In the genomic region with DNA sequence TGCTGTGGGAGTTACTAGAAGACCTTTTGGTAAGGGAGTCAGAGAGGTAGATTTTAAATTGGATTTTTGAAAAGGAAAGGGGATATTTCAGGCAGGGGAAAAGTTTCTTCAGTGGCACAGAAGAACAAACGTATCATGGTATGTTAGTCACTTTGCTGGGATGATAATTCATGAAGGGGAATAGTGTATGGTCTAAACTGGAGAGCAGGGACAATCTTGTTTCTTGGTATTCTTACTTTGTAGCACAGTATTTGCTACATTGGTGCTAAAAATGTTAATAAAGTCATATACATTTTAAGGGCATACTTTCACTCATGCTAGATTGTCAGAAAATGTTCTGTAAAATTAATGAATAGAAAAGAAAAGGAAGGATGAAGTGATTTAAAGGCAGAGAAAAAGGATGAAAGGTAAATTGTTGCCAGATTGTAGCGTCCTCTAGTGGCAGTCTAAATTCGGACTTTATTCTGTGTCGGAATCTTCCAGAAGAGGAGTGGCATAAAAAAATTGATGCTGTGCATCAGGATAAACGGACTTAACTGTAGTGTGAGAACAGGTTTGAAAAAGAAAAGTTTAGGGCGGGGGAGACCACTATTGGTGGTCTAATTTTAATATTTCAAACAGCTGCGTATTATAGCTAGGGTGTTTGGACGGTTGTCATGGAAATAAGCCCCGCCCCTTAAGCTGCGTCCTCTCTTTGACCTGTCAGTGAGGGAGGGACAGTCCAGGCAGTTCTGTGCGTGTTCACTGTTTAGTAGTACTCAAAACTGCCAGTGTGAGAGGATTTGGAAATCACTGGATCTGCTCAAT, we compare ENCODE assay signal across 8 cellular contexts. TPM values are rescaled to one million over a fixed set of nuclear protein-coding genes. Genes with fewer than 3 reads are reported as not detected.
DNase-seq lines count a peak whose midpoint lies in the region; ATAC-seq and TF ChIP-seq lines count a peak whose summit lies in the region.

A gene with protein sequence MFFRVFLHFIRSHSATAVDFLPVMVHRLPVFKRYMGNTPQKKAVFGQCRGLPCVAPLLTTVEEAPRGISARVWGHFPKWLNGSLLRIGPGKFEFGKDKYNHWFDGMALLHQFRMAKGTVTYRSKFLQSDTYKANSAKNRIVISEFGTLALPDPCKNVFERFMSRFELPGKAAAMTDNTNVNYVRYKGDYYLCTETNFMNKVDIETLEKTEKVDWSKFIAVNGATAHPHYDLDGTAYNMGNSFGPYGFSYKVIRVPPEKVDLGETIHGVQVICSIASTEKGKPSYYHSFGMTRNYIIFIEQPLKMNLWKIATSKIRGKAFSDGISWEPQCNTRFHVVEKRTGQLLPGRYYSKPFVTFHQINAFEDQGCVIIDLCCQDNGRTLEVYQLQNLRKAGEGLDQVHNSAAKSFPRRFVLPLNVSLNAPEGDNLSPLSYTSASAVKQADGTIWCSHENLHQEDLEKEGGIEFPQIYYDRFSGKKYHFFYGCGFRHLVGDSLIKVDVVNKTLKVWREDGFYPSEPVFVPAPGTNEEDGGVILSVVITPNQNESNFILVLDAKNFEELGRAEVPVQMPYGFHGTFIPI (plus strand): TSS at position 724 of the 807 bp plus-strand sequence. CDS start 90 bp downstream, outside the sequence.

- TF ChIP-seq CTCF in lower lobe of right lung (IDR thresholded peaks at IDR 0.05) = peak; percentile 77

- DNase-seq in COLO829 (ENCODE audit: low spot score) (peak; percentile 72), H4 (ENCODE audit: low spot score) (peak; percentile 67), NCI-H2029 (lab: John Stamatoyannopoulos, UW) (peak; percentile 53), lower lobe of right lung (peak; percentile 83)
- DNase-seq in activated CD4-positive, CD25-positive, alpha-beta regulatory T cell treated with anti-CD3 and anti-CD28 coated beads, Interleukin-2, amount 50 U/mL, for 72 hours = peak; percentile 48
- peak in 2 of 3 experiments; percentile 5 to 42 for DNase-seq in stimulated activated CD4-positive, alpha-beta T cell treated with anti-CD3 and anti-CD28 coated beads, TNF-alpha, amount 100 ng/mL, for 24 hours (ENCODE audit: low read depth in 3 of 3)

- H3K4me1 ChIP-seq in endocrine pancreas (ENCODE audit: control insufficient read depth, insufficient read depth, low read length) (peaks cover 15% of the 10 kb centered on the region), lower lobe of right lung (peaks cover 9% of the 10 kb centered on the region)

- ATAC-seq in lower lobe of right lung (peak; percentile 96), HG03520 (IDR thresholded peaks at IDR 0.05; ENCODE audit: unreplicated experiment) (no peak)

- H3K4me3 ChIP-seq in endocrine pancreas (ENCODE audit: control insufficient read depth, insufficient read depth, low read length) (peak within 1 kb of the TSS; percentile 82), lower lobe of right lung (peak within 1 kb of the TSS; percentile 45)

- peak within 1 kb of the TSS; percentile 60 for H3K27ac ChIP-seq in lower lobe of right lung

- no peaks in the 10 kb centered on the region for H3K36me3 ChIP-seq in endocrine pancreas (ENCODE audit: control insufficient read depth, insufficient read depth, low read length)
- no peaks in the 10 kb centered on the region for H3K36me3 ChIP-seq in lower lobe of right lung

- peak within 1 kb of the TSS; percentile 83 for H3K9ac ChIP-seq in endocrine pancreas (ENCODE audit: control insufficient read depth, insufficient read depth, low read length)

- H3K9me3 ChIP-seq in endocrine pancreas (ENCODE audit: control insufficient read depth, low read length) = no peaks in the 10 kb centered on the region
- no peaks in the 10 kb centered on the region for H3K9me3 ChIP-seq in lower lobe of right lung

- H3K27me3 ChIP-seq in endocrine pancreas (ENCODE audit: control insufficient read depth, insufficient read depth, low read length) (no peaks in the 10 kb centered on the region), lower lobe of right lung (ENCODE audit: low read depth) (no peaks in the 10 kb centered on the region)

- intact Hi-C loops in lower lobe of right lung (cut with DNase I) = no loop called here

RNA-seq across cellular contexts. Expression of the gene that starts here (rescaled TPM):
- 1.2 TPM in 1 of 2 replicates, not detected in the other for total RNA-seq in H4 (2014; rRNA removed; shearing (Covaris generic))
- 8.9 TPM for total RNA-seq in lower lobe of right lung

Comparison
In these comparisons a context has a peak if more than half of its experiments do, and no peak if none do; other contexts are left out.
1. DNase-seq: peak in every context shown above with its lines; median percentile 83 in lower lobe of right lung; 72 in COLO829; 67 in H4; 53 in NCI-H2029; 48 in activated CD4-positive, CD25-positive, alpha-beta regulatory T cell treated with anti-CD3 and anti-CD28 coated beads, Interleukin-2, amount 50 U/mL, for 72 hours; 24 in stimulated activated CD4-positive, alpha-beta T cell treated with anti-CD3 and anti-CD28 coated beads, TNF-alpha, amount 100 ng/mL, for 24 hours.